In genomic region chr1:20109223-20109856, GRCh38 we compare ENCODE assay signal across 1 cellular context.
TF ChIP-seq lines count a peak whose summit lies in the region.

No MANE protein-coding gene starts in this region.

TF ChIP-seq in H1, 55 proteins besides CTCF, POLR2A, EP300 and RAD21:
- no peak for TF ChIP-seq CHD2 (IDR thresholded peaks at IDR 0.05; ENCODE audit: low read length)
- no peak for TF ChIP-seq SP2 (IDR thresholded peaks at IDR 0.05; ENCODE audit: low read length)
- no peak for TF ChIP-seq RXRA (IDR thresholded peaks at IDR 0.05; ENCODE audit: insufficient read depth, low read depth, low read length)
- no peak for TF ChIP-seq NANOG (IDR thresholded peaks at IDR 0.05; ENCODE audit: insufficient read depth, low read depth, low read length, poor library complexity, severe bottlenecking)
- TF ChIP-seq TAF7 (optimal IDR thresholded peaks at IDR 0.05; ENCODE audit: borderline replicate concordance, low read depth, low read length): no peak
- no peak for TF ChIP-seq KDM5A (IDR thresholded peaks at IDR 0.05; ENCODE audit: low read length)
- TF ChIP-seq CBX8 (IDR thresholded peaks at IDR 0.05; ENCODE audit: borderline replicate concordance, low read depth, low read length): no peak
